ENCODE assay signal across 26 cellular contexts in genomic region chr13:78981913-78982312, GRCh38.
"Had no signal": no experiment of that assay in that cellular context is flagged by ENCODE, and none has a peak within 500 bp of the region (broad histone marks: within the 10 kb centered on the region; RNA-seq: fewer than 3 reads in every experiment).

No MANE protein-coding gene starts in this region.

- H3K27me3 ChIP-seq: ovary, right lobe of liver, sigmoid colon, thyroid gland, upper lobe of left lung, vagina had no signal

- H3K79me2 ChIP-seq: parathyroid adenoma had no signal

- H3K9ac ChIP-seq: neural progenitor cell, parathyroid adenoma had no signal

- FAIRE-seq: small intestine, urothelium cell line had no signal

- DNase-seq: natural killer cell; occipital lobe; ovary; posterior cingulate gyrus; psoas muscle; right cardiac atrium; right lobe of liver; sigmoid colon; small intestine; stimulated activated CD4-positive, alpha-beta T cell treated with anti-CD3 and anti-CD28 coated beads, Interleukin-15, amount 100 ng/mL, for 24 hours; stimulated activated CD4-positive, alpha-beta T cell treated with anti-CD3 and anti-CD28 coated beads, Interleukin-2, amount 100 ng/mL, for 24 hours; stimulated activated CD4-positive, alpha-beta T cell treated with anti-CD3 and anti-CD28 coated beads, Interleukin-2, amount 100 ng/mL, for 48 hours; stimulated activated CD4-positive, alpha-beta T cell treated with anti-CD3 and anti-CD28 coated beads, Interleukin-4, amount 100 ng/mL, for 24 hours; stimulated activated naive B cell treated with anti-CD40 and anti-IgM and Interleukin-4, amounts not matched to agents 10 μg/mL and 1 μg/mL and 100 μg/mL, for 72 hours; stimulated activated naive CD4-positive, alpha-beta T cell treated with Interleukin-2 at 50 U/mL for 16 hours; stomach; thyroid gland; trophoblast cell; upper lobe of left lung had no signal

- ATAC-seq: natural killer cell; psoas muscle; right cardiac atrium; right lobe of liver; stimulated activated effector memory CD8-positive, alpha-beta T cell treated with anti-CD3 and anti-CD28 coated beads, Interleukin-12 subunit alpha, Interleukin-12 subunit beta, amount 100 ng/mL, for 72 hours; stimulated activated naive B cell treated with anti-CD40 and anti-IgM and Interleukin-4, amounts not matched to agents 10 μg/mL and 1 μg/mL and 100 μg/mL, for 72 hours had no signal

- H3K4me1 ChIP-seq: neural progenitor cell, parathyroid adenoma, psoas muscle, right lobe of liver, sigmoid colon, stomach, thyroid gland, tibial nerve, upper lobe of left lung, vagina had no signal

- H2AFZ ChIP-seq: neural progenitor cell, parathyroid adenoma had no signal

- H3K4me2 ChIP-seq: neural progenitor cell had no signal

- H3K36me3 ChIP-seq: neural progenitor cell, ovary, right lobe of liver, sigmoid colon, stomach, thoracic aorta, thyroid gland, tibial nerve, upper lobe of left lung, vagina had no signal

- H3K4me3 ChIP-seq: neural progenitor cell, ovary, psoas muscle, right lobe of liver, sigmoid colon, stomach, thoracic aorta, thyroid gland, tibial nerve, upper lobe of left lung, vagina had no signal

- H3K27ac ChIP-seq: neural progenitor cell, ovary, parathyroid adenoma, psoas muscle, right lobe of liver, sigmoid colon, stomach, thoracic aorta, thyroid gland, tibial nerve, upper lobe of left lung, vagina had no signal

- H3K9me3 ChIP-seq: ovary, psoas muscle, right lobe of liver, sigmoid colon, stomach, thoracic aorta, thyroid gland, tibial nerve, upper lobe of left lung, vagina had no signal
